Comparison of ENCODE assay signal across 12 cellular contexts in the genomic region with DNA sequence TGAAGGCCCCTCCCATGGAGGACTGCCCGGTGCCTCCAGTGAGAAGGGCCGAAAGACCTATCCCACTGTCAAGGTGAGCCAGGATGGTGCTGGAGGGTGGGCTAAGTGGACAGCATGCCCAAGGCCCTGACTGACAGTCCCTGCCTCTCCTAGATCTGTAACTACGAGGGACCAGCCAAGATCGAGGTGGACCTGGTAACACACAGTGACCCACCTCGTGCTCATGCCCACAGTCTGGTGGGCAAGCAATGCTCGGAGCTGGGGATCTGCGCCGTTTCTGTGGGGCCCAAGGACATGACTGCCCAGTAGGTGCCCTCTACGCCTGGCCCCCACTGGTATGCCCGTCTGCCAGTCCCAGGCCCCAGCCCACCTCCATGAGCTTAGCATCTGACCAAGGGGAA. TPM values are rescaled to one million over a fixed set of nuclear protein-coding genes. Genes with fewer than 3 reads are reported as not detected.
DNase-seq lines count a peak whose midpoint lies in the region; ATAC-seq, FAIRE-seq and TF ChIP-seq lines count a peak whose summit lies in the region.
"Had no signal": no experiment of that assay in that cellular context is flagged by ENCODE, and none has a peak within 500 bp of the region (broad histone marks: within the 10 kb centered on the region; RNA-seq: fewer than 3 reads in every experiment).

No MANE protein-coding gene starts in this region.

- no peak overlapping the region for H3K27ac ChIP-seq in K562 (ENCODE audit: extremely low read depth, low read depth, low read length)

- H3K4me1 Mint-ChIP-seq in naive thymus-derived CD8-positive, alpha-beta T cell: peaks cover 15 to 59% (median 49%) of the 10 kb centered on the region in 4 donors

- CTCF ChIA-PET in K562 (lab: Yijun Ruan, JAX; ENCODE audit: low intra/inter-chr PET ratio): interaction anchor here (0.7 kb wide), 1 partner anchor 13 kb away, joined by 4 read pairs; no protein-coding TSS in a partner anchor

- FAIRE-seq in K562 (lab: Jason Lieb, UNC): no peak
- FAIRE-seq: G401.6 had no signal

- WGBS in K562 (ENCODE audit: insufficient coverage, low coverage, missing lambda C conversion rate): 86% methylated on average over 10 of the region's 10 CpGs

- POLR2A ChIA-PET in K562 (lab: Yijun Ruan, JAX): interaction anchor here (0.7 to 1.3 kb wide), 2 partner anchors 11 to 232 kb away, joined by 3 read pairs; no protein-coding TSS in a partner anchor
- POLR2A ChIA-PET in naive thymus-derived CD8-positive, alpha-beta T cell (lab: Charles Lee): interaction anchor here (1.2 to 8.9 kb wide), 8 partner anchors 8 to 106 kb away, joined by 3 to 102 read pairs (median 8); a partner anchor contains a TSS

- no peaks in the 10 kb centered on the region for H3K9me3 Mint-ChIP-seq in naive thymus-derived CD8-positive, alpha-beta T cell

- peaks cover 0 to 35% (median 0%) of the 10 kb centered on the region in 3 donors for H3K36me3 Mint-ChIP-seq in naive thymus-derived CD8-positive, alpha-beta T cell

- in situ Hi-C loops in HAP-1 (cut with MboI; ENCODE audit: low sequenced_read_pairs) (no loop called here), K562 (cut with MboI) (loop anchor here (25.0 kb wide), 1 partner anchor 191 kb away; no protein-coding TSS in a partner anchor)

- no peaks in the 10 kb centered on the region for H3K9me1 ChIP-seq in K562 (ENCODE audit: control insufficient read depth, insufficient read depth, low read length)

- no peak for TF ChIP-seq POLR2A in K562 (conservative IDR thresholded peaks at IDR 0.05)

- H3K9me3 ChIP-seq in HAP-1 (no peaks in the 10 kb centered on the region), K562 (replicated peaks; ENCODE audit: control insufficient read depth, insufficient read depth, low read depth, low read length) (no peaks in the 10 kb centered on the region)

- H3K4me3 Mint-ChIP-seq in naive thymus-derived CD8-positive, alpha-beta T cell: peak overlapping the region; percentile 93 to 98 (median 96)

- H3K9ac ChIP-seq in K562 (ENCODE audit: insufficient read depth in 1 of 2, low read depth in 2 of 2, low read length in 2 of 2): peak overlapping the region; percentile 65 to 90; a peak in 3 of 4 replicates

- H3K27me3 ChIP-seq in HAP-1 (ENCODE audit: low read depth) (no peaks in the 10 kb centered on the region), K562 (ENCODE audit: control insufficient read depth in 2 of 2, insufficient read depth in 2 of 2, low read length in 2 of 2) (no peaks in the 10 kb centered on the region)

- no peak overlapping the region for H2AFZ ChIP-seq in K562 (ENCODE audit: low read depth, low read length)

- H3K4me3 ChIP-seq in AG09309 (ENCODE audit: control insufficient read depth, low read depth, low read length) (peak overlapping the region; percentile 75), HAP-1 (peak overlapping the region; percentile 86), K562 (no peak overlapping the region)

- intact Hi-C loops in K562 (cut with micrococcal nuclease): loop anchor here (5.0 kb wide), 1 partner anchor 229 kb away; no protein-coding TSS in a partner anchor

- no TSS peak for BruUV-seq in K562 (replicated peaks; lab: Mats Ljungman, UMichigan)

- no peaks in the 10 kb centered on the region for H4K20me1 ChIP-seq in K562 (replicated peaks; ENCODE audit: control insufficient read depth, insufficient read depth, low read length)

- H3K27ac Mint-ChIP-seq in naive thymus-derived CD8-positive, alpha-beta T cell: peak overlapping the region; percentile 81 to 100 (median 100)

- no peak for DNase-seq in AG09309 (ENCODE audit: low read depth)
- no peak for DNase-seq in HAP-1 (ENCODE audit: low spot score in 2 of 2)
- DNase-seq in K562 (ENCODE audit: extremely low read depth in 1 of 4, low spot score in 3 of 4): no peak
- no peak for DNase-seq in naive thymus-derived CD8-positive, alpha-beta T cell
- DNase-seq in RPMI8226: no peak
- DNase-seq in stimulated activated naive CD4-positive, alpha-beta T cell (lab: John Stamatoyannopoulos, UW): no peak
- no peak for DNase-seq in activated gamma-delta T cell treated with Interleukin-2 at 50 U/mL for 16 hours
- DNase-seq in retina: no peak
- DNase-seq: NCI-H1092 treated with DMSO at 0.1 percent for 48 hours, T-helper 9 cell had no signal

- no peak for ATAC-seq in K562
- ATAC-seq in naive thymus-derived CD8-positive, alpha-beta T cell: no peak

- no peak for TF ChIP-seq EP300 in K562 (IDR thresholded peaks at IDR 0.05; ENCODE audit: low read length)

- no peak for TF ChIP-seq RAD21 in K562 (CRISPR knock-in tag; conservative IDR thresholded peaks at IDR 0.05 in 1 of 2, IDR thresholded peaks at IDR 0.05 in 1 of 2)

- no peaks in the 10 kb centered on the region for H3K27me3 Mint-ChIP-seq in naive thymus-derived CD8-positive, alpha-beta T cell

- H3K4me2 ChIP-seq in K562 (ENCODE audit: insufficient read depth, low read length): peak overlapping the region; percentile 11; the same call in 1 of the 2 replicates

- H3K79me2 ChIP-seq in K562 (ENCODE audit: control insufficient read depth, insufficient read depth, low read length): peaks cover 7% of the 10 kb centered on the region; the same call in 1 of the 3 replicates

- H3K36me3 ChIP-seq in HAP-1 (replicated peaks) (peaks cover 40% of the 10 kb centered on the region), K562 (ENCODE audit: control insufficient read depth, insufficient read depth, low read length) (peaks cover 16% of the 10 kb centered on the region; the same call in 1 of the 3 replicates)

- TF ChIP-seq CTCF in AG09309 (IDR thresholded peaks at IDR 0.05; ENCODE audit: control insufficient read depth, insufficient read depth, low read depth, low read length, missing control alignments) (no peak), K562 (IDR thresholded peaks at IDR 0.05 in 2 of 3, conservative IDR thresholded peaks at IDR 0.05 in 1 of 3; ENCODE audit: insufficient read depth in 2 of 3, low read depth in 1 of 3, low read length in 3 of 3) (no peak)

- H3K4me1 ChIP-seq in HAP-1 (peaks cover 20% of the 10 kb centered on the region), K562 (replicated peaks in 1 of 2; ENCODE audit: control insufficient read depth in 2 of 2, insufficient read depth in 2 of 2, low read length in 2 of 2) (peaks cover 14 to 54% of the 10 kb centered on the region in 2 experiments; a peak in 4 of 5 replicates)

RNA-seq across cellular contexts. Expression of a gene that starts 1.2 kb away (rescaled TPM):
- total RNA-seq in K562 (2011; cell fraction: chromatin; rRNA removed; ENCODE audit: low replicate concordance): 20.7 and 56.0 TPM in 2 replicates
- 26.2 and 30.9 TPM in 2 replicates for total RNA-seq in K562 (2011; cell fraction: nucleolus; rRNA removed)
- total RNA-seq in K562 (2011; cell fraction: nucleoplasm; rRNA removed): 16.3 and 26.1 TPM in 2 replicates
- total RNA-seq in K562 (2014; rRNA removed): 14.7 and 19.3 TPM in 2 replicates
- total RNA-seq in K562 (2014; rRNA removed; fragmentation: Illumina TruSeq; extraction: Trizol): 5.7 and 6.0 TPM in 2 replicates
- 4.2 and 5.3 TPM in 2 replicates for total RNA-seq in K562 (2015; rRNA removed; fragmentation: Illumina TruSeq; extraction: Trizol)
- total RNA-seq in K562 (2021): 20.3 and 20.6 TPM in 2 replicates
- polyA plus RNA-seq in K562 (2011; rRNA removed): 7.9 and 9.7 TPM in 2 replicates
- 5.8 and 10.1 TPM in 2 replicates for polyA plus RNA-seq in K562 (2011; cell fraction: cytosol; rRNA removed)
- polyA plus RNA-seq in K562 (2011; cell fraction: nucleus; rRNA removed): 29.8 and 52.6 TPM in 2 replicates
- polyA plus RNA-seq in K562 (2012): 13.9 and 31.5 TPM in 2 replicates
- 9.4 and 11.4 TPM in 2 replicates for polyA plus RNA-seq in K562 (2014; fragmentation: Illumina TruSeq; extraction: Trizol)
- polyA plus RNA-seq in K562 (2014; fragmentation: Nextera tagmentation; extraction: Ambion mirVana): under 1 TPM; 0.07 to 0.11 TPM
- polyA plus RNA-seq in K562 (2014; rRNA removed): 12.2 and 15.3 TPM in 2 replicates
- 4.3 and 4.6 TPM in 2 replicates for polyA minus RNA-seq in K562 (2011; rRNA and poly(A)+ RNA removed)
- polyA minus RNA-seq in K562 (2011; cell fraction: cytosol; rRNA and poly(A)+ RNA removed): 6.4 and 11.0 TPM in 2 replicates
- polyA minus RNA-seq in K562 (2011; cell fraction: nucleus; rRNA and poly(A)+ RNA removed): 8.2 and 8.8 TPM in 2 replicates
- 100 to 1,000 TPM; 111 to 123 TPM for total RNA-seq in naive thymus-derived CD8-positive, alpha-beta T cell
- polyA plus RNA-seq in naive thymus-derived CD8-positive, alpha-beta T cell: 10 to 100 TPM in 1 of 3 donors, 1 to 10 TPM in 2; 6.1 to 14.6 (median 9.1) TPM

RNA-seq across cellular contexts. Expression of a gene that starts 21.8 kb away (rescaled TPM):
- total RNA-seq in K562 (2011; cell fraction: chromatin; rRNA removed; ENCODE audit: low replicate concordance): 2.6 and 10.1 TPM in 2 replicates
- total RNA-seq in K562 (2011; cell fraction: nucleolus; rRNA removed): 6.1 and 10.2 TPM in 2 replicates
- 3.3 and 4.3 TPM in 2 replicates for total RNA-seq in K562 (2011; cell fraction: nucleoplasm; rRNA removed)
- total RNA-seq in K562 (2014; rRNA removed) (0.54 and 1.1 TPM in 2 replicates), K562 (2014; rRNA removed; fragmentation: Illumina TruSeq; extraction: Trizol) (0.10 and 0.11 TPM in 2 replicates), K562 (2015; rRNA removed; fragmentation: Illumina TruSeq; extraction: Trizol) (0.54 and 0.60 TPM in 2 replicates), K562 (2021) (1.5 and 1.7 TPM in 2 replicates)
- polyA plus RNA-seq in K562 (2011; rRNA removed) (0.89 and 1.6 TPM in 2 replicates), K562 (2014; fragmentation: Illumina TruSeq; extraction: Trizol) (0.40 and 0.64 TPM in 2 replicates), K562 (2014; fragmentation: Nextera tagmentation; extraction: Ambion mirVana) (not detected), K562 (2014; rRNA removed) (0.89 and 1.5 TPM in 2 replicates)
- 1.2 and 3.0 TPM in 2 replicates for polyA plus RNA-seq in K562 (2011; cell fraction: cytosol; rRNA removed)
- 7.0 and 9.6 TPM in 2 replicates for polyA plus RNA-seq in K562 (2011; cell fraction: nucleus; rRNA removed)
- 3.4 TPM in 2 replicates for polyA plus RNA-seq in K562 (2012)
- polyA minus RNA-seq in K562 (2011; rRNA and poly(A)+ RNA removed): 0.06 and 0.49 TPM in 2 replicates
- 0.76 and 1.8 TPM in 2 replicates for polyA minus RNA-seq in K562 (2011; cell fraction: cytosol; rRNA and poly(A)+ RNA removed)
- polyA minus RNA-seq in K562 (2011; cell fraction: nucleus; rRNA and poly(A)+ RNA removed): 2.7 and 3.5 TPM in 2 replicates
- total RNA-seq in naive thymus-derived CD8-positive, alpha-beta T cell: 10 to 100 TPM; 11.9 to 13.3 TPM
- polyA plus RNA-seq in naive thymus-derived CD8-positive, alpha-beta T cell: 1 to 10 TPM; 4.9 to 5.9 (median 5.3) TPM

RNA-seq across cellular contexts. Expression of a gene that starts 23.9 kb away (rescaled TPM):
- 2.1 and 10.9 TPM in 2 replicates for total RNA-seq in K562 (2011; cell fraction: chromatin; rRNA removed; ENCODE audit: low replicate concordance)
- 16.8 and 21.0 TPM in 2 replicates for total RNA-seq in K562 (2011; cell fraction: nucleolus; rRNA removed)
- 6.7 and 7.4 TPM in 2 replicates for total RNA-seq in K562 (2011; cell fraction: nucleoplasm; rRNA removed)
- total RNA-seq in K562 (2014; rRNA removed): 25.8 and 27.4 TPM in 2 replicates
- total RNA-seq in K562 (2014; rRNA removed; fragmentation: Illumina TruSeq; extraction: Trizol): 0.80 and 1.2 TPM in 2 replicates
- 4.1 and 4.5 TPM in 2 replicates for total RNA-seq in K562 (2015; rRNA removed; fragmentation: Illumina TruSeq; extraction: Trizol)
- 19.5 and 25.4 TPM in 2 replicates for total RNA-seq in K562 (2021)
- polyA plus RNA-seq in K562 (2011; rRNA removed): 3.5 and 5.6 TPM in 2 replicates
- polyA plus RNA-seq in K562 (2011; cell fraction: cytosol; rRNA removed): 10.9 and 32.1 TPM in 2 replicates
- polyA plus RNA-seq in K562 (2011; cell fraction: nucleus; rRNA removed): 29.9 and 52.2 TPM in 2 replicates
- polyA plus RNA-seq in K562 (2012): 9.6 and 16.4 TPM in 2 replicates
- 1.4 and 3.1 TPM in 2 replicates for polyA plus RNA-seq in K562 (2014; fragmentation: Illumina TruSeq; extraction: Trizol)
- polyA plus RNA-seq in K562 (2014; fragmentation: Nextera tagmentation; extraction: Ambion mirVana): under 1 TPM; 0.08 to 0.31 TPM
- 24.0 and 25.9 TPM in 2 replicates for polyA plus RNA-seq in K562 (2014; rRNA removed)
- polyA minus RNA-seq in K562 (2011; rRNA and poly(A)+ RNA removed): 0.49 and 0.72 TPM in 2 replicates
- 2.8 and 7.2 TPM in 2 replicates for polyA minus RNA-seq in K562 (2011; cell fraction: cytosol; rRNA and poly(A)+ RNA removed)
- 5.5 and 7.0 TPM in 2 replicates for polyA minus RNA-seq in K562 (2011; cell fraction: nucleus; rRNA and poly(A)+ RNA removed)
- total RNA-seq in naive thymus-derived CD8-positive, alpha-beta T cell: 10 to 100 TPM; 18.7 to 21.1 TPM
- polyA plus RNA-seq in naive thymus-derived CD8-positive, alpha-beta T cell: 10 to 100 TPM; 26.8 to 35.5 (median 28.5) TPM

RNA-seq across cellular contexts. Expression of a gene that starts 35.6 kb away (rescaled TPM):
- total RNA-seq in K562 (2011; cell fraction: chromatin; rRNA removed; ENCODE audit: low replicate concordance): 16.7 and 39.3 TPM in 2 replicates
- total RNA-seq in K562 (2011; cell fraction: nucleolus; rRNA removed): 30.3 and 31.5 TPM in 2 replicates
- total RNA-seq in K562 (2011; cell fraction: nucleoplasm; rRNA removed): 14.4 and 24.2 TPM in 2 replicates
- total RNA-seq in K562 (2014; rRNA removed) (35.9 and 37.0 TPM in 2 replicates), K562 (2014; rRNA removed; fragmentation: Illumina TruSeq; extraction: Trizol) (13.5 and 17.8 TPM in 2 replicates), K562 (2015; rRNA removed; fragmentation: Illumina TruSeq; extraction: Trizol) (19.9 and 21.0 TPM in 2 replicates), K562 (2021) (36.0 and 40.1 TPM in 2 replicates)
- polyA plus RNA-seq in K562 (2011; rRNA removed) (27.4 and 34.9 TPM in 2 replicates), K562 (2014; fragmentation: Illumina TruSeq; extraction: Trizol) (44.5 and 48.9 TPM in 2 replicates), K562 (2014; fragmentation: Nextera tagmentation; extraction: Ambion mirVana) (10 to 100 TPM in 1 of 2 experiments, 1 to 10 TPM in 1; 8.5 to 17.0 TPM), K562 (2014; rRNA removed) (45.6 and 48.3 TPM in 2 replicates)
- polyA plus RNA-seq in K562 (2011; cell fraction: cytosol; rRNA removed): 53.4 and 65.7 TPM in 2 replicates
- polyA plus RNA-seq in K562 (2011; cell fraction: nucleus; rRNA removed): 66.8 and 81.1 TPM in 2 replicates
- 33.8 and 48.3 TPM in 2 replicates for polyA plus RNA-seq in K562 (2012)
- polyA minus RNA-seq in K562 (2011; rRNA and poly(A)+ RNA removed): 9.5 TPM in 2 replicates
- 22.7 and 24.0 TPM in 2 replicates for polyA minus RNA-seq in K562 (2011; cell fraction: cytosol; rRNA and poly(A)+ RNA removed)
- polyA minus RNA-seq in K562 (2011; cell fraction: nucleus; rRNA and poly(A)+ RNA removed): 7.7 and 8.6 TPM in 2 replicates
- total RNA-seq in naive thymus-derived CD8-positive, alpha-beta T cell: 10 to 100 TPM; 36.5 to 41.7 TPM
- polyA plus RNA-seq in naive thymus-derived CD8-positive, alpha-beta T cell: 10 to 100 TPM; 60.6 to 76.9 (median 70.8) TPM

RNA-seq across cellular contexts. Expression of a gene that starts 54.6 kb away (rescaled TPM):
- total RNA-seq in K562 (2011; cell fraction: chromatin; rRNA removed; ENCODE audit: low replicate concordance): 0.48 and 0.93 TPM in 2 replicates
- 1.0 and 1.3 TPM in 2 replicates for total RNA-seq in K562 (2011; cell fraction: nucleolus; rRNA removed)
- 1.6 and 1.9 TPM in 2 replicates for total RNA-seq in K562 (2011; cell fraction: nucleoplasm; rRNA removed)
- 0.41 and 0.90 TPM in 2 replicates for total RNA-seq in K562 (2014; rRNA removed)
- total RNA-seq in K562 (2014; rRNA removed; fragmentation: Illumina TruSeq; extraction: Trizol): not detected in 2 replicates
- total RNA-seq in K562 (2015; rRNA removed; fragmentation: Illumina TruSeq; extraction: Trizol): 0.26 and 0.29 TPM in 2 replicates
- total RNA-seq in K562 (2021): 0.38 and 0.49 TPM in 2 replicates
- 0.08 and 0.24 TPM in 2 replicates for polyA plus RNA-seq in K562 (2011; rRNA removed)
- polyA plus RNA-seq in K562 (2011; cell fraction: cytosol; rRNA removed): 0.40 and 0.70 TPM in 2 replicates
- polyA plus RNA-seq in K562 (2011; cell fraction: nucleus; rRNA removed): 0.63 and 0.87 TPM in 2 replicates
- 1.9 and 2.0 TPM in 2 replicates for polyA plus RNA-seq in K562 (2012)
- polyA plus RNA-seq in K562 (2014; fragmentation: Illumina TruSeq; extraction: Trizol): 0.18 and 0.30 TPM in 2 replicates
- polyA plus RNA-seq in K562 (2014; fragmentation: Nextera tagmentation; extraction: Ambion mirVana): under 1 TPM; 0.03 to 0.14 TPM
- polyA plus RNA-seq in K562 (2014; rRNA removed): 0.16 and 0.35 TPM in 2 replicates
- 0.21 and 0.30 TPM in 2 replicates for polyA minus RNA-seq in K562 (2011; rRNA and poly(A)+ RNA removed)
- not detected in 2 replicates for polyA minus RNA-seq in K562 (2011; cell fraction: cytosol; rRNA and poly(A)+ RNA removed)
- polyA minus RNA-seq in K562 (2011; cell fraction: nucleus; rRNA and poly(A)+ RNA removed): 1.2 and 1.5 TPM in 2 replicates
- total RNA-seq in naive thymus-derived CD8-positive, alpha-beta T cell: under 1 TPM; 0.52 to 0.73 TPM
- polyA plus RNA-seq in naive thymus-derived CD8-positive, alpha-beta T cell: under 1 TPM; 0.68 to 0.97 (median 0.68) TPM
- total RNA-seq: myocyte had no signal
